22 cellular contexts compared by ENCODE assay signal in genomic region chr2:3712424-3712823, GRCh38. TPM values are rescaled to one million over a fixed set of nuclear protein-coding genes. Genes with fewer than 3 reads are reported as not detected.
DNase-seq lines count a peak whose midpoint lies in the region; ATAC-seq, FAIRE-seq and TF ChIP-seq lines count a peak whose summit lies in the region.
"Had no signal": no experiment of that assay in that cellular context is flagged by ENCODE, and none has a peak within 500 bp of the region (broad histone marks: within the 10 kb centered on the region; RNA-seq: fewer than 3 reads in every experiment).

No MANE protein-coding gene starts in this region.

- H3K27me3 Mint-ChIP-seq in natural killer cell (ENCODE audit: low read depth in 2 of 2): peaks cover 0 to 7% of the 10 kb centered on the region in 2 donors
- H3K27me3 Mint-ChIP-seq in activated T-cell treated with anti-CD3 and anti-CD28 coated beads, Interleukin-2, amount 50 U/mL, for 72 hours (ENCODE audit: low read depth): peaks cover 18% of the 10 kb centered on the region

- intact Hi-C loops in testis (cut with DNase I; ENCODE audit: low total_unique reads): no loop called here
- intact Hi-C loops in natural killer cell (cut with micrococcal nuclease): no loop called here

- peaks cover 6% of the 10 kb centered on the region for H3K4me1 ChIP-seq in testis
- H3K4me1 ChIP-seq: BE2C had no signal

- 56 to 63% methylated on average over 2 to 3 of the region's 3 CpGs for WGBS in testis, 2 donors

- H3K4me1 Mint-ChIP-seq in natural killer cell: no peaks in the 10 kb centered on the region
- H3K4me1 Mint-ChIP-seq in activated T-cell treated with anti-CD3 and anti-CD28 coated beads, Interleukin-2, amount 50 U/mL, for 72 hours (ENCODE audit: low read depth): no peaks in the 10 kb centered on the region

- peak overlapping the region; percentile 2 to 79 for H3K27ac ChIP-seq in testis

- TF ChIP-seq POLR2A in testis (IDR thresholded peaks at IDR 0.05): no peak

- FAIRE-seq in bronchial epithelial cell (lab: Jason Lieb, UNC): no peak
- FAIRE-seq: GM12892 had no signal

- TF ChIP-seq CTCF in bronchial epithelial cell (IDR thresholded peaks at IDR 0.05; ENCODE audit: insufficient read depth, low read length, severe bottlenecking) (no peak), testis (IDR thresholded peaks at IDR 0.05) (no peak), natural killer cell (IDR thresholded peaks at IDR 0.05) (no peak)

- H3K9me3 ChIP-seq in testis: no peaks in the 10 kb centered on the region

- no peak overlapping the region for H3K4me3 Mint-ChIP-seq in natural killer cell
- no peak overlapping the region for H3K4me3 Mint-ChIP-seq in activated T-cell treated with anti-CD3 and anti-CD28 coated beads, Interleukin-2, amount 50 U/mL, for 72 hours
- H3K4me3 Mint-ChIP-seq: CD4-positive, alpha-beta T cell had no signal

- no peak for ATAC-seq in natural killer cell
- no peak for ATAC-seq in activated T-cell treated with anti-CD3 and anti-CD28 coated beads, Interleukin-2, amount 50 U/mL, for 72 hours (replicated peaks in 1 of 2)

- peaks cover 0 to 2% of the 10 kb centered on the region in 2 donors for H3K9me3 Mint-ChIP-seq in natural killer cell
- peaks cover 0 to 2% of the 10 kb centered on the region in 2 donors for H3K9me3 Mint-ChIP-seq in activated T-cell treated with anti-CD3 and anti-CD28 coated beads, Interleukin-2, amount 50 U/mL, for 72 hours
- H3K9me3 Mint-ChIP-seq: CD4-positive, alpha-beta T cell had no signal

- H3K27ac Mint-ChIP-seq in natural killer cell: no peak overlapping the region
- H3K27ac Mint-ChIP-seq in activated T-cell treated with anti-CD3 and anti-CD28 coated beads, Interleukin-2, amount 50 U/mL, for 72 hours: no peak overlapping the region
- H3K27ac Mint-ChIP-seq: CD4-positive, alpha-beta T cell had no signal

- H3K27me3 ChIP-seq in bronchial epithelial cell (ENCODE audit: control insufficient read depth, insufficient read depth, low read length) (no peaks in the 10 kb centered on the region), testis (no peaks in the 10 kb centered on the region)
- H3K27me3 ChIP-seq: BE2C had no signal

- H3K36me3 Mint-ChIP-seq in natural killer cell: no peaks in the 10 kb centered on the region
- H3K36me3 Mint-ChIP-seq in activated T-cell treated with anti-CD3 and anti-CD28 coated beads, Interleukin-2, amount 50 U/mL, for 72 hours (ENCODE audit: insufficient read depth in 2 of 2): no peaks in the 10 kb centered on the region

- H3K4me3 ChIP-seq in bronchial epithelial cell (ENCODE audit: low read depth, low read length) (no peak overlapping the region), testis (no peak overlapping the region)

- peak; percentile 3 for DNase-seq in NCI-H510A treated with DMSO at 0.1 percent for 48 hours (lab: John Stamatoyannopoulos, UW)
- DNase-seq in NCI-H510A (lab: John Stamatoyannopoulos, UW): no peak
- DNase-seq in NCI-H2171 treated with DMSO at 0.1 percent for 48 hours (lab: John Stamatoyannopoulos, UW): peak; percentile 73
- DNase-seq in bronchial epithelial cell (ENCODE audit: low read depth): peak; percentile 76
- no peak for DNase-seq in testis
- DNase-seq in GM03348 (ENCODE audit: low spot score): no peak
- DNase-seq in natural killer cell: no peak
- DNase-seq in activated T-cell treated with anti-CD3 and anti-CD28 coated beads, Interleukin-2, amount 50 U/mL, for 72 hours: no peak
- DNase-seq: 8988T; BE2C; CD4-positive, alpha-beta T cell; GDM1; GOT3; KG1; NCI-H1092 treated with DMSO at 0.1 percent for 48 hours; NCI-H187 treated with DMSO at 0.1 percent for 48 hours; NCI-H526 treated with DMSO at 0.1 percent for 48 hours; OCI-M1; SIG-M5 had no signal

- H3K36me3 ChIP-seq in bronchial epithelial cell (ENCODE audit: control insufficient read depth, insufficient read depth, low read length): no peaks in the 10 kb centered on the region
- H3K36me3 ChIP-seq in testis (ENCODE audit: low read depth, missing control alignments): no peaks in the 10 kb centered on the region
- H3K36me3 ChIP-seq: BE2C had no signal

RNA-seq across cellular contexts. Expression of gene DCDC2C, which starts 9.0 kb away (rescaled TPM):
- total RNA-seq in bronchial epithelial cell (not detected in 2 replicates), testis (10 to 100 TPM; 10.6 to 12.1 TPM), natural killer cell (not detected)
- 9.9 TPM for polyA plus RNA-seq in testis (ENCODE audit: insufficient read depth, low read depth, low replicate concordance)
- total RNA-seq in activated T-cell treated with anti-CD3 and anti-CD28 coated beads, Interleukin-2, amount 50 U/mL, for 72 hours: not detected
- total RNA-seq: CD4-positive, alpha-beta T cell; M059J; RPMI7951 had no signal

RNA-seq across cellular contexts. Expression of gene ALLC, which starts 54.4 kb away (rescaled TPM):
- total RNA-seq in bronchial epithelial cell (not detected in 2 replicates), testis (10 to 100 TPM in 1 of 2 donors, 1 to 10 TPM in 1; 8.1 to 18.5 TPM), natural killer cell (not detected)
- polyA plus RNA-seq in testis (ENCODE audit: insufficient read depth, low read depth, low replicate concordance): 35.1 TPM
- total RNA-seq in activated T-cell treated with anti-CD3 and anti-CD28 coated beads, Interleukin-2, amount 50 U/mL, for 72 hours: not detected
- total RNA-seq: CD4-positive, alpha-beta T cell; M059J; RPMI7951 had no signal

Comparison
In these comparisons a context has a peak if more than half of its experiments do, and no peak if none do; other contexts are left out.
1. DNase-seq: peak in NCI-H510A treated with DMSO at 0.1 percent for 48 hours (single experiment), NCI-H2171 treated with DMSO at 0.1 percent for 48 hours (single experiment) and bronchial epithelial cell (single experiment); none in NCI-H510A (single experiment), testis (single experiment), GM03348 (single experiment), natural killer cell (single experiment) and activated T-cell treated with anti-CD3 and anti-CD28 coated beads, Interleukin-2, amount 50 U/mL, for 72 hours (0 of 2).
2. RNA of gene DCDC2C, which starts 9.0 kb away (total RNA-seq): 10.6 to 12.1 TPM in testis; not detected in bronchial epithelial cell, not detected in natural killer cell and not detected in activated T-cell treated with anti-CD3 and anti-CD28 coated beads, Interleukin-2, amount 50 U/mL, for 72 hours; every median in the first group is over 10 times any median in the second.